ENCODE assay signal across 14 cellular contexts in genomic region chr4:15455290-15455689, GRCh38. TPM values are rescaled to one million over a fixed set of nuclear protein-coding genes. Genes with fewer than 3 reads are reported as not detected.
DNase-seq lines count a peak whose midpoint lies in the region; ATAC-seq and TF ChIP-seq lines count a peak whose summit lies in the region.
"Had no signal": no experiment of that assay in that cellular context is flagged by ENCODE, and none has a peak within 500 bp of the region (broad histone marks: within the 10 kb centered on the region; RNA-seq: fewer than 3 reads in every experiment).

No MANE protein-coding gene starts in this region.

- peaks cover 11% of the 10 kb centered on the region for H3K4me1 Mint-ChIP-seq in Caco-2 (ENCODE audit: low read depth, unreplicated experiment)

- intact Hi-C loops in tibial artery (cut with DNase I; ENCODE audit: low total_unique reads) = loop anchor here (5.0 to 10.0 kb wide), 2 partner anchors 33 to 60 kb away; no protein-coding TSS in a partner anchor
- intact Hi-C loops in Caco-2 (cut with micrococcal nuclease; ENCODE audit: unreplicated experiment) = loop anchor here (10.0 kb wide), 1 partner anchor 110 kb away; no protein-coding TSS in a partner anchor

- POLR2A ChIA-PET in Caco-2 (lab: Charles Lee) = no interaction called here

- H3K9me3 Mint-ChIP-seq in Caco-2 (ENCODE audit: unreplicated experiment) = no peaks in the 10 kb centered on the region
- H3K9me3 Mint-ChIP-seq: activated naive CD4-positive, alpha-beta T cell treated with anti-CD3 and anti-CD28 coated beads, Interleukin-2, amount 50 U/mL, for 72 hours had no signal

- H3K4me1 ChIP-seq in tibial artery (peaks cover 0 to 98% (median 69%) of the 10 kb centered on the region in 4 donors), Caco-2 (peaks cover 15% of the 10 kb centered on the region)

- H3K4me3 ChIP-seq in HL-60 (replicated peaks; ENCODE audit: insufficient read depth, low read length) (no peak overlapping the region), tibial artery (no peak overlapping the region), Caco-2 (ENCODE audit: low read depth, low read length) (no peak overlapping the region)
- H3K4me3 ChIP-seq: GM12878 had no signal

- no peaks in the 10 kb centered on the region for H3K36me3 Mint-ChIP-seq in Caco-2 (ENCODE audit: insufficient read depth, unreplicated experiment)
- H3K36me3 Mint-ChIP-seq: activated naive CD4-positive, alpha-beta T cell treated with anti-CD3 and anti-CD28 coated beads, Interleukin-2, amount 50 U/mL, for 72 hours had no signal

- H3K36me3 ChIP-seq in tibial artery (no peaks in the 10 kb centered on the region), Caco-2 (ENCODE audit: control insufficient read depth, insufficient read depth, low read length) (no peaks in the 10 kb centered on the region)

- H3K4me3 Mint-ChIP-seq in Caco-2 (ENCODE audit: unreplicated experiment) = no peak overlapping the region

- BruUV-seq in Caco-2 (replicated peaks; lab: Mats Ljungman, UMichigan) = no TSS peak

- H3K27me3 ChIP-seq in HL-60 (ENCODE audit: insufficient read depth, poor library complexity, severe bottlenecking) (no peaks in the 10 kb centered on the region), tibial artery (no peaks in the 10 kb centered on the region), Caco-2 (replicated peaks; ENCODE audit: control insufficient read depth, insufficient read depth, low read length) (no peaks in the 10 kb centered on the region)

- CTCF ChIA-PET in Caco-2 (lab: Charles Lee) = no interaction called here

- H3K27ac ChIP-seq in HL-60 (replicated peaks) (no peak overlapping the region), cingulate gyrus (ENCODE audit: low read depth, low read length) (peak overlapping the region; percentile 13), tibial artery (peak overlapping the region; percentile 81 to 82)
- H3K27ac ChIP-seq: KMS-11 had no signal

- peak; percentile 15 to 25 for DNase-seq in HL-60 (ENCODE audit: low read depth in 1 of 2, low spot score in 1 of 2)
- DNase-seq in left lobe of liver (ENCODE audit: low spot score) = peak; percentile 78
- DNase-seq in tibial artery = peak; percentile 90 to 94
- DNase-seq in stimulated activated CD4-positive, alpha-beta T cell treated with anti-CD3 and anti-CD28 coated beads, Interleukin-15, amount 100 ng/mL, for 24 hours = no peak
- DNase-seq in globus pallidus (ENCODE audit: low spot score) = no peak
- no peak for DNase-seq in effector CD4-positive, alpha-beta T cell
- DNase-seq in Caco-2 = no peak
- DNase-seq: Calu3 had no signal

- TF ChIP-seq CTCF in HL-60 (IDR thresholded peaks at IDR 0.05; ENCODE audit: insufficient read depth, low read length) = no peak
- TF ChIP-seq CTCF in tibial artery (IDR thresholded peaks at IDR 0.05) = no peak
- no peak for TF ChIP-seq CTCF in Caco-2 (IDR thresholded peaks at IDR 0.05; ENCODE audit: insufficient read depth in 1 of 2, low read depth in 1 of 2, low read length in 1 of 2, severe bottlenecking in 1 of 2, unreplicated experiment in 1 of 2)

- peaks cover 9% of the 10 kb centered on the region for H3K27me3 Mint-ChIP-seq in Caco-2 (ENCODE audit: insufficient read depth, unreplicated experiment)

- ATAC-seq in left lobe of liver = peak; percentile 95
- ATAC-seq: activated naive CD4-positive, alpha-beta T cell treated with anti-CD3 and anti-CD28 coated beads, Interleukin-2, amount 50 U/mL, for 72 hours; GM12878; Panc1 had no signal

- H3K27ac Mint-ChIP-seq in Caco-2 (ENCODE audit: unreplicated experiment) = no peak overlapping the region
- H3K27ac Mint-ChIP-seq: activated naive CD4-positive, alpha-beta T cell treated with anti-CD3 and anti-CD28 coated beads, Interleukin-2, amount 50 U/mL, for 72 hours had no signal

- no peaks in the 10 kb centered on the region for H3K9me3 ChIP-seq in tibial artery
- H3K9me3 ChIP-seq in Caco-2 = no peaks in the 10 kb centered on the region

RNA-seq across cellular contexts. Expression of gene CC2D2A, which starts 14.4 kb away (rescaled TPM):
- total RNA-seq in left lobe of liver = 2.4 TPM
- 7.3 and 12.3 TPM in 2 replicates for total RNA-seq in Caco-2 (2022)
- total RNA-seq: activated naive CD4-positive, alpha-beta T cell treated with anti-CD3 and anti-CD28 coated beads, Interleukin-2, amount 50 U/mL, for 72 hours; T-helper 2 cell treated with Interferon-gamma antibody and Interleukin-4, amounts not matched to agents 100 ng/mL and 5 ng/mL, for 36 hours had no signal

RNA-seq across cellular contexts. Expression of gene C1QTNF7, which starts 27.5 kb away (rescaled TPM):
- total RNA-seq in left lobe of liver (0.45 TPM), Caco-2 (2022) (not detected in 2 replicates)
- total RNA-seq: activated naive CD4-positive, alpha-beta T cell treated with anti-CD3 and anti-CD28 coated beads, Interleukin-2, amount 50 U/mL, for 72 hours; Calu3; GM12878; T-helper 2 cell treated with Interferon-gamma antibody and Interleukin-4, amounts not matched to agents 100 ng/mL and 5 ng/mL, for 36 hours had no signal

Comparison
In these comparisons a context has a peak if more than half of its experiments do, and no peak if none do; other contexts are left out.
1. DNase-seq: peak in HL-60 (2 of 2), left lobe of liver (single experiment) and tibial artery (2 of 2); none in stimulated activated CD4-positive, alpha-beta T cell treated with anti-CD3 and anti-CD28 coated beads, Interleukin-15, amount 100 ng/mL, for 24 hours (single experiment), globus pallidus (single experiment), effector CD4-positive, alpha-beta T cell (single experiment) and Caco-2 (0 of 2).